ENCODE assay signal across 15 cellular contexts in genomic region chr17:20315821-20316220, GRCh38.
DNase-seq lines count a peak whose midpoint lies in the region; ATAC-seq and TF ChIP-seq lines count a peak whose summit lies in the region.
"Had no signal": no experiment of that assay in that cellular context is flagged by ENCODE, and none has a peak within 500 bp of the region (broad histone marks: within the 10 kb centered on the region; RNA-seq: fewer than 3 reads in every experiment).

No MANE protein-coding gene starts in this region.

- no peak overlapping the region for H3K4me2 ChIP-seq in IMR-90 (ENCODE audit: low read depth, low read length)
- H3K4me2 ChIP-seq: SK-N-SH had no signal

- H2BK5ac ChIP-seq in IMR-90 (ENCODE audit: low read depth, low read length, poor library complexity, severe bottlenecking): no peak overlapping the region

- H3K9ac ChIP-seq in IMR-90 (ENCODE audit: low read depth, low read length): no peak overlapping the region
- H3K9ac ChIP-seq: SK-N-SH had no signal

- no peak overlapping the region for H4K91ac ChIP-seq in IMR-90 (ENCODE audit: insufficient read depth, low read depth, low read length)

- WGBS in IMR-90 (ENCODE audit: extremely low coverage in 2 of 2, insufficient read length in 1 of 2), 2 experiments: no CpG with 5 or more reads among the region's 4 CpGs

- H3K18ac ChIP-seq in IMR-90 (ENCODE audit: low read depth, low read length): no peak overlapping the region

- no peak overlapping the region for H2AFZ ChIP-seq in IMR-90 (replicated peaks; ENCODE audit: low read length, poor library complexity)

- H3K27me3 ChIP-seq in IMR-90 (ENCODE audit: control insufficient read depth, insufficient read depth, low read length): no peaks in the 10 kb centered on the region

- no peak overlapping the region for H3K23ac ChIP-seq in IMR-90 (ENCODE audit: low read depth, low read length)

- H2BK15ac ChIP-seq in IMR-90 (ENCODE audit: low read depth, low read length): no peak overlapping the region

- H3K56ac ChIP-seq in IMR-90 (ENCODE audit: extremely low read depth, insufficient read depth, low read length): no peak overlapping the region

- no peak for TF ChIP-seq RAD21 in IMR-90 (IDR thresholded peaks at IDR 0.05; ENCODE audit: low read length)

- no peak overlapping the region for H3K14ac ChIP-seq in IMR-90 (replicated peaks; ENCODE audit: low read depth, low read length)

- H3K27ac ChIP-seq in IMR-90 (ENCODE audit: insufficient read depth, low read length): no peak overlapping the region

- ATAC-seq in IMR-90 (ENCODE audit: low read depth): no peak
- ATAC-seq in SK-N-SH treated with all-trans-retinoic acid at 6 μM for 48 hours: no peak
- ATAC-seq: GM12878, Right ventricle myocardium inferior had no signal

- H2AK5ac ChIP-seq in IMR-90 (ENCODE audit: low read depth, low read length): no peak overlapping the region

- H3K4me1 ChIP-seq in IMR-90 (ENCODE audit: control insufficient read depth, insufficient read depth, low read length): no peaks in the 10 kb centered on the region
- H3K4me1 ChIP-seq: Caco-2 had no signal

- H4K5ac ChIP-seq in IMR-90 (ENCODE audit: low read depth, low read length): no peak overlapping the region

- in situ Hi-C loops in IMR-90 (cut with MboI; ENCODE audit: low sequenced_read_pairs) (loop anchor here (5.0 to 10.0 kb wide), 3 partner anchors 91 to 321 kb away; no protein-coding TSS in a partner anchor), astrocyte of the spinal cord (cut with HindIII; ENCODE audit: low sequenced_read_pairs) (no loop called here)

- no peak overlapping the region for H2BK20ac ChIP-seq in IMR-90 (ENCODE audit: low read depth, low read length)

- no peak overlapping the region for H3K4ac ChIP-seq in IMR-90 (ENCODE audit: low read depth, low read length)

- no peak overlapping the region for H2BK120ac ChIP-seq in IMR-90 (ENCODE audit: low read depth, low read length)

- POLR2A ChIA-PET in IMR-90 (lab: Charles Lee; ENCODE audit: unreplicated experiment): no interaction called here

- dilution Hi-C loops in IMR-90 (cut with HindIII; ENCODE audit: low sequenced_read_pairs, unreplicated experiment): no loop called here

- H3K9me1 ChIP-seq in IMR-90 (ENCODE audit: insufficient read depth, low read length): no peaks in the 10 kb centered on the region

- no TSS peak for BruUV-seq in IMR-90 (replicated peaks; lab: Mats Ljungman, UMichigan)

- DNase-seq in NCI-H345 (lab: John Stamatoyannopoulos, UW): peak; percentile 0
- no peak for DNase-seq in NCI-H345 treated with DMSO at 0.1 percent for 48 hours (lab: John Stamatoyannopoulos, UW; ENCODE audit: unreplicated experiment)
- DNase-seq in IMR-90: peak; percentile 4
- peak; percentile 10 for DNase-seq in astrocyte of the spinal cord (ENCODE audit: low read depth, low spot score)
- DNase-seq in myocyte (ENCODE audit: low read depth): peak; percentile 95
- no peak for DNase-seq in amniotic stem cell (lab: John Stamatoyannopoulos, UW)
- no peak for DNase-seq in activated CD8-positive, alpha-beta memory T cell treated with anti-CD3 and anti-CD28 coated beads for 24 hours
- DNase-seq: Caco-2, NCI-H1694, NCI-H2107, NCI-H510A treated with DMSO at 0.1 percent for 48 hours, SK-N-SH had no signal

- no peak overlapping the region for H4K8ac ChIP-seq in IMR-90 (ENCODE audit: low read depth in 2 of 2, low read length in 2 of 2)

- H3K9me3 ChIP-seq in IMR-90 (ENCODE audit: control insufficient read depth, insufficient read depth, low read length): no peaks in the 10 kb centered on the region
- H3K9me3 ChIP-seq: Caco-2, SK-N-SH had no signal

- no peaks in the 10 kb centered on the region; a peak in 1 of 4 replicates for H3K79me1 ChIP-seq in IMR-90 (ENCODE audit: low read depth in 1 of 2, low read length in 2 of 2)

- no peak for TF ChIP-seq POLR2A in IMR-90 (IDR thresholded peaks at IDR 0.05; ENCODE audit: low read depth, low read length)

- TF ChIP-seq CTCF in IMR-90 (conservative IDR thresholded peaks at IDR 0.05; ENCODE audit: low read depth, low read length) (no peak), astrocyte of the spinal cord (IDR thresholded peaks at IDR 0.05; ENCODE audit: low read depth, low read length) (no peak)

- H3K4me3 ChIP-seq in IMR-90 (ENCODE audit: insufficient read depth, low read depth, low read length) (no peak overlapping the region), astrocyte of the spinal cord (ENCODE audit: low read depth, low read length) (no peak overlapping the region)
- H3K4me3 ChIP-seq: GM12878 had no signal

- intact Hi-C loops in IMR-90 (cut with micrococcal nuclease): loop anchor here (5.0 kb wide), 1 partner anchor 319 kb away; no protein-coding TSS in a partner anchor

- peaks cover 10% of the 10 kb centered on the region for H3K36me3 ChIP-seq in IMR-90 (ENCODE audit: control insufficient read depth, insufficient read depth, low read length)

- no peak overlapping the region for H2AK9ac ChIP-seq in IMR-90 (replicated peaks; ENCODE audit: low read depth, low read length, poor library complexity)

- no peaks in the 10 kb centered on the region for H4K20me1 ChIP-seq in IMR-90 (ENCODE audit: insufficient read depth, low read length)

- CTCF ChIA-PET in IMR-90 (lab: Yijun Ruan, JAX): no interaction called here

TF ChIP-seq in IMR-90, 13 proteins besides CTCF, POLR2A, EP300 and RAD21:
- TF ChIP-seq CHD1 (IDR thresholded peaks at IDR 0.05; ENCODE audit: low read depth, low read length) (no peak), MAFK (IDR thresholded peaks at IDR 0.05; ENCODE audit: low read depth, low read length) (no peak), MAZ (IDR thresholded peaks at IDR 0.05; ENCODE audit: borderline replicate concordance, low read depth, low read length) (no peak), MXI1 (IDR thresholded peaks at IDR 0.05; ENCODE audit: borderline replicate concordance, low read depth, low read length) (no peak), BHLHE40 (IDR thresholded peaks at IDR 0.05; ENCODE audit: low read depth, low read length) (no peak), FOS (IDR thresholded peaks at IDR 0.05; ENCODE audit: low read depth, low read length) (no peak), CEBPB (IDR thresholded peaks at IDR 0.05; ENCODE audit: low read depth, low read length) (no peak), NFE2L2 (IDR thresholded peaks at IDR 0.05; ENCODE audit: low read depth, low read length) (no peak), RCOR1 (IDR thresholded peaks at IDR 0.05; ENCODE audit: insufficient replicate concordance, low read length) (no peak), SMC3 (IDR thresholded peaks at IDR 0.05; ENCODE audit: low read depth, low read length) (no peak)

TF ChIP-seq in SK-N-SH treated with all-trans-retinoic acid at 6 μM for 48 hours, 23 proteins besides CTCF, POLR2A, EP300 and RAD21:
- TF ChIP-seq TOX (CRISPR knock-in tag; IDR thresholded peaks at IDR 0.05; ENCODE audit: borderline replicate concordance): no peak

Comparison
In these comparisons a context has a peak if more than half of its experiments do, and no peak if none do; other contexts are left out.
1. DNase-seq: peak in NCI-H345 (single experiment), IMR-90 (single experiment), astrocyte of the spinal cord (single experiment) and myocyte (single experiment); none in NCI-H345 treated with DMSO at 0.1 percent for 48 hours (single experiment), amniotic stem cell (single experiment) and activated CD8-positive, alpha-beta memory T cell treated with anti-CD3 and anti-CD28 coated beads for 24 hours (single experiment).